In genomic region chr6:1947922-1948321, GRCh38 we compare ENCODE assay signal across 28 cellular contexts.
"Had no signal": no experiment of that assay in that cellular context is flagged by ENCODE, and none has a peak within 500 bp of the region (broad histone marks: within the 10 kb centered on the region; RNA-seq: fewer than 3 reads in every experiment).

No MANE protein-coding gene starts in this region.

- ATAC-seq: effector memory CD8-positive, alpha-beta T cell; esophagus mucosa; foreskin keratinocyte; gastrocnemius medialis; gastroesophageal sphincter; heart left ventricle; heart right ventricle had no signal

- H3K27ac ChIP-seq: colonic mucosa, coronary artery, dorsolateral prefrontal cortex, epithelial cell of prostate, esophagus muscularis mucosa, esophagus squamous epithelium, foreskin keratinocyte, gastrocnemius medialis, gastroesophageal sphincter, heart left ventricle, heart right ventricle had no signal

- H3K27ac Mint-ChIP-seq: dendritic cell treated with granulocyte-macrophage colony-stimulating factor and Interleukin-4, amounts not matched to agents 40 ng/mL and 50 ng/mL, for 4 days; effector memory CD8-positive, alpha-beta T cell; endodermal cell had no signal

- H3K4me1 ChIP-seq: colonic mucosa, esophagus muscularis mucosa, gastrocnemius medialis, gastroesophageal sphincter, heart left ventricle, heart right ventricle had no signal

- H3K9me3 ChIP-seq: colonic mucosa, esophagus muscularis mucosa, esophagus squamous epithelium, gastrocnemius medialis, gastroesophageal sphincter, heart left ventricle, heart right ventricle had no signal

- H3K9me3 Mint-ChIP-seq: dendritic cell treated with granulocyte-macrophage colony-stimulating factor and Interleukin-4, amounts not matched to agents 40 ng/mL and 50 ng/mL, for 4 days; effector memory CD8-positive, alpha-beta T cell; endodermal cell had no signal

- DNase-seq: colonic mucosa; cortex of kidney; dermis blood vessel endothelial cell; dorsolateral prefrontal cortex; effector CD4-positive, alpha-beta T cell; effector CD8-positive, alpha-beta T cell; effector memory CD4-positive, alpha-beta T cell; effector memory CD8-positive, alpha-beta T cell; endodermal cell; erythroblast; esophagus squamous epithelium; foreskin fibroblast; foreskin keratinocyte; foreskin melanocyte; gastrocnemius medialis; glutamatergic neuron; head of caudate nucleus; heart left ventricle; heart right ventricle had no signal

- H3K27me3 ChIP-seq: colonic mucosa, esophagus muscularis mucosa, esophagus squamous epithelium, foreskin keratinocyte, gastrocnemius medialis, gastroesophageal sphincter, heart left ventricle, heart right ventricle had no signal

- FAIRE-seq: colon, endometrium, endothelial cell of umbilical vein had no signal

- H3K4me3 Mint-ChIP-seq: dendritic cell treated with granulocyte-macrophage colony-stimulating factor and Interleukin-4, amounts not matched to agents 40 ng/mL and 50 ng/mL, for 4 days; effector memory CD8-positive, alpha-beta T cell; endodermal cell had no signal

- H3K27me3 Mint-ChIP-seq: dendritic cell treated with granulocyte-macrophage colony-stimulating factor and Interleukin-4, amounts not matched to agents 40 ng/mL and 50 ng/mL, for 4 days; effector memory CD8-positive, alpha-beta T cell had no signal

- H3K4me3 ChIP-seq: colonic mucosa, coronary artery, dorsolateral prefrontal cortex, esophagus muscularis mucosa, esophagus squamous epithelium, gastrocnemius medialis, gastroesophageal sphincter, heart left ventricle, heart right ventricle had no signal

- H3K36me3 ChIP-seq: colonic mucosa, esophagus muscularis mucosa, esophagus squamous epithelium, gastrocnemius medialis, gastroesophageal sphincter, heart left ventricle had no signal
